In genomic region chr7:27110977-27111752, GRCh38 we compare ENCODE assay signal across 12 cellular contexts. TPM values are rescaled to one million over a fixed set of nuclear protein-coding genes. Genes with fewer than 3 reads are reported as not detected.
DNase-seq lines count a peak whose midpoint lies in the region; ATAC-seq and TF ChIP-seq lines count a peak whose summit lies in the region.
"Had no signal": no experiment of that assay in that cellular context is flagged by ENCODE, and none has a peak within 500 bp of the region (broad histone marks: within the 10 kb centered on the region; RNA-seq: fewer than 3 reads in every experiment).

No MANE protein-coding gene starts in this region.

- ATAC-seq in sciatic nerve (peak; percentile 46), GM19328 (IDR thresholded peaks at IDR 0.05; ENCODE audit: unreplicated experiment) (no peak)

- peaks cover 17% of the 10 kb centered on the region for H3K4me1 ChIP-seq in SJCRH30

- H3K27me3 ChIP-seq in SJCRH30 = no peaks in the 10 kb centered on the region

- H3K9me3 ChIP-seq in SJCRH30 (replicated peaks) = 0 out of 2 replicates have a peak, but pooled peaks cover 2% of the 10 kb centered on the region

- peaks cover 26% of the 10 kb centered on the region for H3K36me3 ChIP-seq in SJCRH30

- intact Hi-C loops in sciatic nerve (cut with DNase I) = no loop called here

- H3K4me3 ChIP-seq in SJCRH30 = peak overlapping the region; percentile 99
- H3K4me3 ChIP-seq in fibroblast of villous mesenchyme (ENCODE audit: low read depth, low read length) = no peak overlapping the region

- peak; percentile 46 for DNase-seq in EH (ENCODE audit: low read depth)
- peak in 1 of 2 experiments; percentile 47 for DNase-seq in SJCRH30
- peak; percentile 65 for DNase-seq in fibroblast of villous mesenchyme (ENCODE audit: low read depth)
- peak; percentile 70 for DNase-seq in sciatic nerve (ENCODE audit: low spot score)
- no peak for DNase-seq in SK-N-DZ (ENCODE audit: low spot score)
- no peak for DNase-seq in SIG-M5 treated with dmso at 0.1 percent for 504 hours (lab: John Stamatoyannopoulos, UW; ENCODE audit: unreplicated experiment)
- DNase-seq in NCI-H1417 treated with DMSO at 0.1 percent for 48 hours (lab: John Stamatoyannopoulos, UW) = no peak
- DNase-seq: activated CD8-positive, alpha-beta memory T cell treated with anti-CD3 and anti-CD28 coated beads, Interleukin-2, amount 50 U/mL, for 4 hours; effector CD8-positive, alpha-beta T cell; naive B cell; NCI-H1694 treated with DMSO at 0.1 percent for 48 hours had no signal

- no peak overlapping the region for H3K27ac ChIP-seq in SJCRH30

- TF ChIP-seq CTCF in fibroblast of villous mesenchyme (IDR thresholded peaks at IDR 0.05; ENCODE audit: insufficient read depth, low read depth, low read length) = no peak

RNA-seq across cellular contexts. Expression of gene HOXA2, which starts 8.7 kb away (rescaled TPM):
- 2.8 and 4.2 TPM in 2 replicates for total RNA-seq in SJCRH30 (2014; rRNA removed; shearing (Covaris generic))
- total RNA-seq in fibroblast of villous mesenchyme (0.64 and 0.86 TPM in 2 replicates), sciatic nerve (3.9 TPM)
- not detected in 2 replicates for polyA plus RNA-seq in SK-N-DZ (2014; cell fraction: cytosol; rRNA removed)
- not detected in 2 replicates for polyA plus RNA-seq in SK-N-DZ (2014; cell fraction: nucleus; rRNA removed)

RNA-seq across cellular contexts. Expression of gene HOXA1, which starts 15.4 kb away (rescaled TPM):
- 6.8 and 7.3 TPM in 2 replicates for total RNA-seq in SJCRH30 (2014; rRNA removed; shearing (Covaris generic))
- 0.32 and 0.43 TPM in 2 replicates for total RNA-seq in fibroblast of villous mesenchyme
- 0.98 TPM for total RNA-seq in sciatic nerve
- polyA plus RNA-seq in SK-N-DZ (2014; cell fraction: cytosol; rRNA removed) = not detected in 2 replicates
- polyA plus RNA-seq in SK-N-DZ (2014; cell fraction: nucleus; rRNA removed) = not detected in 2 replicates

RNA-seq across cellular contexts. Expression of gene HOXA4, which starts 19.4 kb away (rescaled TPM):
- 5.3 and 5.6 TPM in 2 replicates for total RNA-seq in SJCRH30 (2014; rRNA removed; shearing (Covaris generic))
- total RNA-seq in fibroblast of villous mesenchyme (0.97 and 1.3 TPM in 2 replicates), sciatic nerve (10.0 TPM)
- not detected in 2 replicates for polyA plus RNA-seq in SK-N-DZ (2014; cell fraction: cytosol; rRNA removed)
- polyA plus RNA-seq in SK-N-DZ (2014; cell fraction: nucleus; rRNA removed) = not detected in 2 replicates

RNA-seq across cellular contexts. Expression of gene HOXA5, which starts 32.3 kb away (rescaled TPM):
- 10.4 and 11.9 TPM in 2 replicates for total RNA-seq in SJCRH30 (2014; rRNA removed; shearing (Covaris generic))
- total RNA-seq in fibroblast of villous mesenchyme = 7.4 and 10.8 TPM in 2 replicates
- total RNA-seq in sciatic nerve = 20.1 TPM
- not detected in 2 replicates for polyA plus RNA-seq in SK-N-DZ (2014; cell fraction: cytosol; rRNA removed)
- polyA plus RNA-seq in SK-N-DZ (2014; cell fraction: nucleus; rRNA removed) = not detected in 2 replicates

RNA-seq across cellular contexts. Expression of gene HOXA6, which starts 36.4 kb away (rescaled TPM):
- total RNA-seq in SJCRH30 (2014; rRNA removed; shearing (Covaris generic)) = 3.8 and 4.6 TPM in 2 replicates
- total RNA-seq in fibroblast of villous mesenchyme = 10.6 and 11.2 TPM in 2 replicates
- total RNA-seq in sciatic nerve = 15.8 TPM
- polyA plus RNA-seq in SK-N-DZ (2014; cell fraction: cytosol; rRNA removed) = not detected in 2 replicates
- polyA plus RNA-seq in SK-N-DZ (2014; cell fraction: nucleus; rRNA removed) = not detected in 2 replicates

Comparison
In these comparisons a context has a peak if more than half of its experiments do, and no peak if none do; other contexts are left out.
1. DNase-seq: peak in EH (single experiment), fibroblast of villous mesenchyme (single experiment) and sciatic nerve (single experiment); none in SK-N-DZ (single experiment), SIG-M5 treated with dmso at 0.1 percent for 504 hours (single experiment) and NCI-H1417 treated with DMSO at 0.1 percent for 48 hours (single experiment).